18 cellular contexts compared by ENCODE assay signal in the genomic region with DNA sequence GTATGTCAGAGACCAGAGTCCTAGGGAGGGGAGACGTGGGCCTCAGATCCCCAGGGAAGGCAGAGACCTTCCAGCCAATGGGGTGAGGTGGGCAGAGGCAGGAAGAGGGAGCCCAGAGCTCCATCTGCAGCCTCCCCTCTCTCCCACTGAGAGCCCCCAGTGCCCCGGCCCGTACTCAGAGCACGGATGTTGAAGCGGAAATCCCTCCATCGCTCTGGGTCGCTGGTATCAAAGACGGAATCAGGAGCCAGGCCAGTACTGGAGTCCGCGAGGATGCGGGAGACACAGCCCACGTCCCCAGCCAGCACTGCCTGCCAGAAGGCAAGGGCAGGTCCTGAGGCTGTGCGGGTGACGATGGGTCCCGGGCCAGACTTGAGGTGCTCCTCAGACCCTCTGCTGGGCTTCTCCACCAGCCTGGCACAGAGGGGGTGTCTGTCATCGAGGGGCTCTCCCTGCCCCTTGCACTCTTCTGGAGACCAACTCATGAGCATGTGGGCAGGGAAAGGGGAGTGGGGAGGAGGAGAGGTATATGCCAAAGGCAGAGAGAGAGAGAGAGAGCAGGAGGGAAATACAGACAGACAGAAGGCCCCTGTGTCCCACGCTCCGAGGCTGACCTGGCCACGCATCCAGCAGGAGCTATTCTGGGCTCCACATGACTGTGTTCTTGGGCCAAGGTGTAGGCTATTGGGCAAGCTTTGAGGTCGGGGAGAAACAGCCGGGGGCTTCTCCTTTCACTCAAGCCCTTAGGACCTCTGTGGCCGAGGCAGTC. TPM values are rescaled to one million over a fixed set of nuclear protein-coding genes. Genes with fewer than 3 reads are reported as not detected.
"Had no signal": no experiment of that assay in that cellular context is flagged by ENCODE, and none has a peak within 500 bp of the region (broad histone marks: within the 10 kb centered on the region; RNA-seq: fewer than 3 reads in every experiment).

A gene with protein sequence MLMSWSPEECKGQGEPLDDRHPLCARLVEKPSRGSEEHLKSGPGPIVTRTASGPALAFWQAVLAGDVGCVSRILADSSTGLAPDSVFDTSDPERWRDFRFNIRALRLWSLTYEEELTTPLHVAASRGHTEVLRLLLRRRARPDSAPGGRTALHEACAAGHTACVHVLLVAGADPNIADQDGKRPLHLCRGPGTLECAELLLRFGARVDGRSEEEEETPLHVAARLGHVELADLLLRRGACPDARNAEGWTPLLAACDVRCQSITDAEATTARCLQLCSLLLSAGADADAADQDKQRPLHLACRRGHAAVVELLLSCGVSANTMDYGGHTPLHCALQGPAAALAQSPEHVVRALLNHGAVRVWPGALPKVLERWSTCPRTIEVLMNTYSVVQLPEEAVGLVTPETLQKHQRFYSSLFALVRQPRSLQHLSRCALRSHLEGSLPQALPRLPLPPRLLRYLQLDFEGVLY (minus strand): TSS at position 611 of the 769 bp plus-strand sequence. CDS start 120 bp downstream, at position 491.

- H3K4me3 ChIP-seq: ovary, suprapubic skin had no signal

- H3K9me3 Mint-ChIP-seq: activated naive CD4-positive, alpha-beta T cell treated with anti-CD3 and anti-CD28 coated beads, Interleukin-2, amount 50 U/mL, for 72 hours; brain; endodermal cell; memory B cell; type B pancreatic cell had no signal

- H3K36me3 ChIP-seq: ovary, suprapubic skin had no signal

- H3K27me3 ChIP-seq: ovary had no signal

- H3K9me3 ChIP-seq: ovary, suprapubic skin had no signal

- ATAC-seq: stimulated activated naive CD8-positive, alpha-beta T cell treated with anti-CD3 and anti-CD28 coated beads, Interleukin-15, Interleukin-2, amounts not matched to agents 100 U/mL and 50 U/mL, for 24 hours had no signal

- H3K27ac Mint-ChIP-seq: activated naive CD4-positive, alpha-beta T cell treated with anti-CD3 and anti-CD28 coated beads, Interleukin-2, amount 50 U/mL, for 72 hours; brain; endodermal cell; memory B cell; T-helper 17 cell; type B pancreatic cell had no signal

- H3K4me1 ChIP-seq: suprapubic skin had no signal

- DNase-seq: activated CD4-positive, alpha-beta T cell treated with anti-CD3 and anti-CD28 coated beads, Interleukin-2, amount 50 U/mL, for 1 hour; activated effector memory CD4-positive, alpha-beta T cell treated with anti-CD3 and anti-CD28 coated beads, Interleukin-2, amount 50 U/mL, for 16 hours; amniotic stem cell; cerebellar nuclear complex; endodermal cell; stimulated activated CD4-positive, alpha-beta T cell treated with anti-CD3 and anti-CD28 coated beads, Interleukin-1b, Interleukin-23, amount 100 ng/mL, for 48 hours; stimulated activated naive CD8-positive, alpha-beta T cell treated with anti-CD3 and anti-CD28 coated beads, Interleukin-15, Interleukin-2, amounts not matched to agents 100 U/mL and 50 U/mL, for 24 hours; T-helper 17 cell had no signal

- H3K27ac ChIP-seq: ovary, suprapubic skin had no signal

- H3K4me3 Mint-ChIP-seq: brain, endodermal cell, memory B cell, T-helper 17 cell, type B pancreatic cell had no signal

- H3K27me3 Mint-ChIP-seq: T-helper 17 cell had no signal

- H3K4me1 Mint-ChIP-seq: brain, endodermal cell had no signal

- H3K36me3 Mint-ChIP-seq: activated naive CD4-positive, alpha-beta T cell treated with anti-CD3 and anti-CD28 coated beads, Interleukin-2, amount 50 U/mL, for 72 hours; brain; memory B cell; type B pancreatic cell had no signal

RNA-seq across cellular contexts. Expression of the gene that starts here (rescaled TPM):
- total RNA-seq: activated naive CD4-positive, alpha-beta T cell treated with anti-CD3 and anti-CD28 coated beads, Interleukin-2, amount 50 U/mL, for 72 hours; dermis microvascular lymphatic vessel endothelial cell; endodermal cell; glomerular endothelial cell; ovary; renal cortical epithelial cell; suprapubic skin; T-helper 17 cell had no signal
- polyA plus RNA-seq: neural cell, ovary had no signal
